In the genomic region with DNA sequence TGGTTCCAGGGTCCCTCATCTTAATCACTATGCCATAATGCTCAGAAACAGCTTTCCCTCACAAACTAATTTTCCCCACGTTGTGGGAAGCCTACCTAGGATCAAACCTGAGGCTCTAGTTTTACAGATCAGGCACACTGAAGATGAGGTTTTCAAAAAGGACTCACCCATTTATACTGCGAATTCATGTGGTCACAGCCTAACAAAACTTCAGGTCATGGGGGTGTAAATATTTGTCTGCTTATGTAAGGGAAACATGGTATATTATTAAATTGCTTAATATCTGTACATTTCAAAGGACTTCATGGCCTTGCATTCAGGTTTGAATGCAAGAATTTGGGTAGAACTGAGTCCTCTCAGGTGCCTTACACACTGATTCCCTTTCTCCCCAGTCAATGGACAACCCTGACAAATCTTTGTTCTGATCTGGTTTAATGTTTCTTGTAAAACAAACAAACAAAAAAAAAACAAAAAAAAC, we compare ENCODE assay signal across 23 cellular contexts. TPM values are rescaled to one million over a fixed set of nuclear protein-coding genes. Genes with fewer than 3 reads are reported as not detected.
DNase-seq lines count a peak whose midpoint lies in the region; ATAC-seq, FAIRE-seq and TF ChIP-seq lines count a peak whose summit lies in the region.
"Had no signal": no experiment of that assay in that cellular context is flagged by ENCODE, and none has a peak within 500 bp of the region (broad histone marks: within the 10 kb centered on the region; RNA-seq: fewer than 3 reads in every experiment).

No MANE protein-coding gene starts in this region.

- H3K4me2 ChIP-seq in HCT116 (ENCODE audit: low read length) (no peak overlapping the region), GM12878 (ENCODE audit: control insufficient read depth, insufficient read depth) (no peak overlapping the region)

- ATAC-seq in HCT116 = peak; percentile 20; the same call in 1 of the 2 replicates
- ATAC-seq in GM12878 = peak; percentile 7; the same call in 2 of the 3 replicates
- ATAC-seq in GM19463 (IDR thresholded peaks at IDR 0.05; ENCODE audit: unreplicated experiment) = no peak
- no peak for ATAC-seq in HG03571 (IDR thresholded peaks at IDR 0.05; ENCODE audit: unreplicated experiment)
- ATAC-seq: activated CD4-positive, CD25-positive, alpha-beta regulatory T cell treated with anti-CD3 and anti-CD28 coated beads, Interleukin-2, amount 50 U/mL, for 24 hours; body of pancreas; left lung; upper lobe of right lung had no signal

- H3K9ac ChIP-seq in HCT116 (ENCODE audit: low read length) (no peak overlapping the region), GM12878 (ENCODE audit: control insufficient read depth, insufficient read depth, low read length) (no peak overlapping the region)

- SMC1A ChIA-PET in GM12878 (lab: Charles Lee; ENCODE audit: uncharacterized antibody, unreplicated experiment) = no interaction called here

- H2AFZ ChIP-seq in HCT116 (ENCODE audit: low read depth, low read length, poor library complexity, severe bottlenecking) (no peak overlapping the region), GM12878 (ENCODE audit: control insufficient read depth, low read depth, low read length) (no peak overlapping the region)

- H3K9me3 ChIP-seq in HCT116 (ENCODE audit: control insufficient read depth in 1 of 2, insufficient read depth in 1 of 2, low read depth in 1 of 2, low read length in 2 of 2) (no peaks in the 10 kb centered on the region), GM12878 (replicated peaks; ENCODE audit: control insufficient read depth, insufficient read depth, low read length) (no peaks in the 10 kb centered on the region)
- H3K9me3 ChIP-seq: body of pancreas, left lung, upper lobe of right lung had no signal

- 36% methylated on average over 2 of the region's 2 CpGs for WGBS in GM12878 (ENCODE audit: insufficient coverage, insufficient replicate concordance, low lambda C conversion rate, missing lambda C conversion rate)

- H3K4me1 Mint-ChIP-seq in glutamatergic neuron (ENCODE audit: low read depth, unreplicated experiment) = peaks cover 6% of the 10 kb centered on the region

- no peak for TF ChIP-seq EP300 in GM12878 (IDR thresholded peaks at IDR 0.05; ENCODE audit: borderline replicate concordance in 1 of 2, control insufficient read depth in 1 of 2, low read depth in 2 of 2, low read length in 2 of 2)

- POLR2A ChIA-PET in HCT116 (lab: Charles Lee) (no interaction called here), GM12878 (lab: Charles Lee) (interaction anchor here (0.5 kb wide), 1 partner anchor 19 kb away, joined by 4 read pairs; no protein-coding TSS in a partner anchor)

- RAD21 ChIA-PET in HCT116 (lab: Charles Lee; ENCODE audit: low non-redundant PET in 1 of 2, low total read pairs in 2 of 2, uncharacterized antibody in 2 of 2, unreplicated experiment in 2 of 2) = no interaction called here
- RAD21 ChIA-PET in GM12878 (lab: Charles Lee; ENCODE audit: unreplicated experiment) = interaction anchor here (1.1 kb wide), 1 partner anchor 10 kb away, joined by 4 read pairs; no protein-coding TSS in a partner anchor

- H3K4me3 Mint-ChIP-seq in glutamatergic neuron (ENCODE audit: unreplicated experiment) = no peak overlapping the region
- H3K4me3 Mint-ChIP-seq: T-helper 1 cell treated with Interleukin-12 subunit alpha and Interleukin-12 subunit beta and Interleukin-4 antibody, amounts not matched to agents 30 μg/mL and 1 μg/mL, for 36 hours had no signal

- H3K4me1 ChIP-seq in HCT116 (ENCODE audit: control insufficient read depth in 1 of 2, insufficient read depth in 2 of 2, low read length in 2 of 2) (no peaks in the 10 kb centered on the region), GM12878 (ENCODE audit: control insufficient read depth, insufficient read depth, low read length) (no peaks in the 10 kb centered on the region)

- TF ChIP-seq POLR2A in HCT116 (IDR thresholded peaks at IDR 0.05; ENCODE audit: borderline replicate concordance, extremely low read depth, insufficient read depth, insufficient read length) (no peak), GM12878 (IDR thresholded peaks at IDR 0.05; ENCODE audit: low read depth, low read length) (0 out of 2 replicates have a peak, but pooled peaks have one; percentile 39)

- no peak for FAIRE-seq in GM12878 (lab: Jason Lieb, UNC)
- FAIRE-seq: GM18507, GM19239 had no signal

- H3K27me3 Mint-ChIP-seq in glutamatergic neuron (ENCODE audit: unreplicated experiment) = peaks cover 2% of the 10 kb centered on the region

- TF ChIP-seq CTCF in 22Rv1 (IDR thresholded peaks at IDR 0.05) (no peak), HCT116 (IDR thresholded peaks at IDR 0.05 in 2 of 3, conservative IDR thresholded peaks at IDR 0.05 in 1 of 3; ENCODE audit: borderline replicate concordance in 1 of 3, insufficient read depth in 1 of 3, low read depth in 2 of 3, low read length in 2 of 3) (no peak), GM12878 (IDR thresholded peaks at IDR 0.05 in 2 of 3, conservative IDR thresholded peaks at IDR 0.05 in 1 of 3; ENCODE audit: control insufficient read depth in 2 of 3, extremely low read depth in 1 of 3, insufficient read depth in 1 of 3, low read depth in 3 of 3, low read length in 3 of 3) (no peak), glutamatergic neuron (IDR thresholded peaks at IDR 0.05; ENCODE audit: partially characterized antibody, unreplicated experiment) (no peak)

- H4K20me1 ChIP-seq in HCT116 (ENCODE audit: insufficient read depth) (peaks cover 14% of the 10 kb centered on the region; the same call in 1 of the 2 replicates), GM12878 (ENCODE audit: control insufficient read depth, insufficient read depth) (no peaks in the 10 kb centered on the region)

- H3K9me3 Mint-ChIP-seq in glutamatergic neuron (ENCODE audit: unreplicated experiment) = peaks cover 1% of the 10 kb centered on the region
- H3K9me3 Mint-ChIP-seq: T-helper 1 cell treated with Interleukin-12 subunit alpha and Interleukin-12 subunit beta and Interleukin-4 antibody, amounts not matched to agents 30 μg/mL and 1 μg/mL, for 36 hours had no signal

- BruUV-seq in HCT116 (replicated peaks; lab: Mats Ljungman, UMichigan) (no TSS peak), GM12878 (replicated peaks; lab: Mats Ljungman, UMichigan) (no TSS peak)

- H3K27me3 ChIP-seq in HCT116 (ENCODE audit: insufficient read depth, low read length) (no peaks in the 10 kb centered on the region), GM12878 (replicated peaks in 1 of 2; ENCODE audit: control insufficient read depth in 2 of 2, insufficient read depth in 2 of 2, low read length in 1 of 2) (no peaks in the 10 kb centered on the region)
- H3K27me3 ChIP-seq: body of pancreas, dorsolateral prefrontal cortex, left lung, upper lobe of right lung had no signal

- H3K79me2 ChIP-seq in HCT116 (ENCODE audit: insufficient read depth, low read length) (peaks cover 26% of the 10 kb centered on the region), GM12878 (ENCODE audit: control insufficient read depth, insufficient read depth, low read length) (peaks cover 10% of the 10 kb centered on the region)

- H3K9me2 ChIP-seq in HCT116 (ENCODE audit: insufficient read depth) = no peaks in the 10 kb centered on the region

- no peak overlapping the region for H3K4me3 ChIP-seq in HCT116 (replicated peaks in 1 of 2; ENCODE audit: low read depth in 1 of 2, low read length in 2 of 2)
- no peak overlapping the region for H3K4me3 ChIP-seq in GM12878
- H3K4me3 ChIP-seq: body of pancreas, dorsolateral prefrontal cortex, left lung, upper lobe of right lung had no signal

- TF ChIP-seq RAD21 in HCT116 (IDR thresholded peaks at IDR 0.05; ENCODE audit: low read depth) (no peak), GM12878 (IDR thresholded peaks at IDR 0.05; ENCODE audit: insufficient read depth, low read depth, low read length) (no peak)

- no peak overlapping the region for H3K27ac Mint-ChIP-seq in glutamatergic neuron (ENCODE audit: unreplicated experiment)
- H3K27ac Mint-ChIP-seq: T-helper 1 cell treated with Interleukin-12 subunit alpha and Interleukin-12 subunit beta and Interleukin-4 antibody, amounts not matched to agents 30 μg/mL and 1 μg/mL, for 36 hours had no signal

- peaks cover 30 to 32% of the 10 kb centered on the region in 2 experiments for H3K36me3 ChIP-seq in HCT116 (ENCODE audit: control insufficient read depth in 1 of 2, insufficient read depth in 2 of 2, low read length in 2 of 2)
- H3K36me3 ChIP-seq in GM12878 (ENCODE audit: control insufficient read depth in 2 of 2, insufficient read depth in 2 of 2, low read length in 1 of 2) = peaks cover 2 to 18% of the 10 kb centered on the region in 2 experiments; a peak in 3 of 4 replicates

- intact Hi-C loops in HCT116 (cut with micrococcal nuclease) (no loop called here), GM12878 (cut with micrococcal nuclease; ENCODE audit: unreplicated experiment) (loop anchor here (10.0 kb wide), 1 partner anchor 318 kb away; no protein-coding TSS in a partner anchor)

- H3K27ac ChIP-seq in 22Rv1 (peak overlapping the region; percentile 69), HCT116 (ENCODE audit: low read depth, low read length) (no peak overlapping the region), GM12878 (ENCODE audit: control insufficient read depth, insufficient read depth) (no peak overlapping the region)
- H3K27ac ChIP-seq: body of pancreas, left lung, upper lobe of right lung had no signal

- H3K36me3 Mint-ChIP-seq in glutamatergic neuron (ENCODE audit: unreplicated experiment) = no peaks in the 10 kb centered on the region

- DNase-seq in HCT116 (ENCODE audit: low read depth, low spot score) = no peak
- DNase-seq in GM12878 (ENCODE audit: low read depth, low spot score) = no peak
- peak; percentile 28 for DNase-seq in kidney tubule cell (ENCODE audit: low spot score)
- no peak for DNase-seq in activated CD8-positive, alpha-beta memory T cell treated with anti-CD3 and anti-CD28 coated beads, Interleukin-2, amount 50 U/mL, for 4 hours
- DNase-seq in glutamatergic neuron = no peak
- DNase-seq: body of pancreas; dorsolateral prefrontal cortex; hypothalamus; left lung; MM.1S; NCI-H2081; NCI-H748 treated with DMSO at 0.1 percent for 48 hours; posterior cingulate gyrus; stimulated activated CD4-positive, alpha-beta T cell treated with anti-CD3 and anti-CD28 coated beads, Interleukin-12 subunit alpha, Interleukin-12 subunit beta, amount 100 ng/mL, for 4 hours; stimulated activated naive CD4-positive, alpha-beta T cell; upper lobe of right lung had no signal

- in situ Hi-C loops in GM12878 (cut with MboI) = no loop called here

- CTCF ChIA-PET in HCT116 (lab: Charles Lee) (no interaction called here), GM12878 (lab: Yijun Ruan, JAX) (interaction anchor here (0.7 kb wide), 1 partner anchor 212 kb away, joined by 3 read pairs; no protein-coding TSS in a partner anchor)

RNA-seq across cellular contexts. Expression of gene ZFAND5, which starts 12.1 kb away (rescaled TPM):
- total RNA-seq in HCT116 (2021; ENCODE audit: unreplicated experiment) (128 TPM), GM12878 (2014; rRNA removed) (47.7 and 53.4 TPM in 2 replicates), GM12878 (2014; rRNA removed; fragmentation: Illumina TruSeq; extraction: Trizol) (58.0 and 61.5 TPM in 2 replicates), GM12878 (2021) (89.3 and 89.9 TPM in 2 replicates), glutamatergic neuron (ENCODE audit: unreplicated experiment) (218 TPM)
- polyA plus RNA-seq in HCT116 (2012) = 75.5 and 82.2 TPM in 2 replicates
- 120 and 128 TPM in 2 replicates for total RNA-seq in GM12878 (2013; cell fraction: nucleolus; rRNA removed)
- 30.7 TPM for polyA plus RNA-seq in GM12878 (2011; ENCODE audit: low read depth)
- polyA plus RNA-seq in GM12878 (2011; rRNA removed) (72.9 and 87.0 TPM in 2 replicates), GM12878 (2014; fragmentation: Illumina TruSeq; extraction: Trizol) (107 and 114 TPM in 2 replicates), GM12878 (2014; fragmentation: Nextera tagmentation; extraction: Ambion mirVana) (10 to 100 TPM; 22.5 to 32.3 TPM), GM12878 (2014; rRNA removed) (67.4 and 84.4 TPM in 2 replicates), GM12878 (2016; fragmentation: Nextera tagmentation; extraction: Ambion mirVana) (10 to 100 TPM; 60.2 to 65.1 TPM)
- 36.5 and 39.5 TPM in 2 replicates for polyA plus RNA-seq in GM12878 (2011; cell fraction: cytosol; rRNA removed)
- 83.8 and 125 TPM in 2 replicates for polyA plus RNA-seq in GM12878 (2011; cell fraction: nucleus; rRNA removed)
- polyA plus RNA-seq in GM12878 (2012) = 81.6 and 87.5 TPM in 2 replicates
- polyA minus RNA-seq in GM12878 (2011; rRNA and poly(A)+ RNA removed) = 39.1 and 43.7 TPM in 2 replicates
- 24.3 and 25.4 TPM in 2 replicates for polyA minus RNA-seq in GM12878 (2011; cell fraction: cytosol; rRNA and poly(A)+ RNA removed)
- polyA minus RNA-seq in GM12878 (2011; cell fraction: nucleus; rRNA and poly(A)+ RNA removed) = 83.5 and 111 TPM in 2 replicates

Comparison
In these comparisons a context has a peak if more than half of its experiments do, and no peak if none do; other contexts are left out.
1. ATAC-seq: peak in HCT116 (single experiment) and GM12878 (single experiment); none in GM19463 (single experiment) and HG03571 (single experiment).